In genomic region chr10:114932225-114932624, GRCh38 we compare ENCODE assay signal across 23 cellular contexts.
"Had no signal": no experiment of that assay in that cellular context is flagged by ENCODE, and none has a peak within 500 bp of the region (broad histone marks: within the 10 kb centered on the region; RNA-seq: fewer than 3 reads in every experiment).

No MANE protein-coding gene starts in this region.

- DNase-seq: Karpas-422, KG1, MG63, NCI-H1092, NCI-H1105 treated with DMSO at 0.1 percent for 48 hours, NCI-H1417 treated with DMSO at 0.1 percent for 48 hours, NCI-H146, NCI-H1694 treated with DMSO at 0.1 percent for 48 hours, NCI-H1930, NCI-H2081, NCI-H2107, NCI-H226, NCI-H446, NCI-H510A, NCI-H524 treated with DMSO at 0.1 percent for 48 hours, NCI-H69, NCI-H774, Right ventricle myocardium superior, RPMI8226, SIG-M5 had no signal

- FAIRE-seq: RCC 7860 had no signal

- H3K9me3 ChIP-seq: MG63, SJSA1 had no signal

- H3K4me3 ChIP-seq: MG63, SJSA1, SK-N-MC had no signal

- H3K27ac ChIP-seq: SJSA1, SK-N-MC had no signal

- H3K36me3 ChIP-seq: MG63, SJSA1 had no signal

- H3K27me3 ChIP-seq: MG63, SJSA1 had no signal
